1 cellular context compared by ENCODE assay signal in the genomic region with DNA sequence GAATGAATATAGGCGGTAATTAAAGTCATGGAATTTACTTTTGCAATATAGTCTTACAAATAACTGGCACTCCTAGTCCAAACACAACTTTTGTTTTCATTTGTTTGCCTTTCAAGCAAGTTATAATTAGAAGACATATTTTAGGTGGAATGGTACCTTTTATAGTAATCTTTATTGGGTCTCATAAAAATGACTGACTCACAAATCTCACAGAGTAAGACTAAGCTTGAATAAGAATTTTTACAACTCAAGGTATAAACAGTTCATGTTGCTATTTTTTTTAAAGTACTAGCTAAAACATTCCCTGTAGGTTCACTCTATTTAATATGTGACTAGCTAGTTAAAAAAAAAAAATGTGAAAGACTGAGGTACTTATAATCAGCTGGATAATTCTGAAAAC. TPM values are rescaled to one million over a fixed set of nuclear protein-coding genes. Genes with fewer than 3 reads are reported as not detected.
"Had no signal": no experiment of that assay in that cellular context is flagged by ENCODE, and none has a peak within 500 bp of the region (broad histone marks: within the 10 kb centered on the region; RNA-seq: fewer than 3 reads in every experiment).

No MANE protein-coding gene starts in this region.

RNA-seq across cellular contexts. Expression of a gene that starts 6.0 kb away (rescaled TPM):
- total RNA-seq: gastrocnemius medialis had no signal
